In genomic region chr16:19540241-19540970, GRCh38 we compare ENCODE assay signal across 31 cellular contexts.
"Had no signal": no experiment of that assay in that cellular context is flagged by ENCODE, and none has a peak within 500 bp of the region (broad histone marks: within the 10 kb centered on the region; RNA-seq: fewer than 3 reads in every experiment).

No MANE protein-coding gene starts in this region.

- ATAC-seq: activated T-cell treated with anti-CD3 and anti-CD28 coated beads, Interleukin-2, amount 50 U/mL, for 4 hours; activated T-helper 17 cell treated with anti-CD3 and anti-CD28 coated beads, Interleukin-2, amount 50 U/mL, for 72 hours; gastroesophageal sphincter; heart right ventricle; WTC11 had no signal

- FAIRE-seq: astrocyte, bronchial epithelial cell, colon, endometrium, endothelial cell of umbilical vein had no signal

- H3K27ac ChIP-seq: brain microvascular endothelial cell, epithelial cell of prostate, esophagus squamous epithelium, gastroesophageal sphincter, heart right ventricle, hepatocyte had no signal

- H3K9me3 ChIP-seq: esophagus squamous epithelium, gastroesophageal sphincter, heart right ventricle had no signal

- H3K27me3 ChIP-seq: brain microvascular endothelial cell, esophagus squamous epithelium, gastroesophageal sphincter, heart right ventricle, hepatocyte had no signal

- H3K4me2 ChIP-seq: hepatocyte had no signal

- H3K4me3 ChIP-seq: esophagus squamous epithelium, gastroesophageal sphincter, heart right ventricle, hepatocyte had no signal

- DNase-seq: activated CD4-positive, alpha-beta memory T cell treated with anti-CD3 and anti-CD28 coated beads, Interleukin-2, amount 10 ng/mL, durations not matched to agents 7 days and 5 days; activated CD4-positive, alpha-beta T cell treated with anti-CD3 and anti-CD28 coated beads for 1 hour; activated CD4-positive, alpha-beta T cell treated with anti-CD3 and anti-CD28 coated beads for 4 hours; activated CD4-positive, alpha-beta T cell treated with anti-CD3 and anti-CD28 coated beads, Interleukin-2, amount 10 ng/mL, durations not matched to agents 7 days and 5 days; activated CD4-positive, alpha-beta T cell treated with anti-CD3 and anti-CD28 coated beads, Interleukin-2, amount 50 U/mL, for 4 hours; activated CD8-positive, alpha-beta memory T cell treated with anti-CD3 and anti-CD28 coated beads for 24 hours; activated effector memory CD4-positive, alpha-beta T cell treated with Interleukin-2 at 50 U/mL for 16 hours; activated gamma-delta T cell treated with Interleukin-2 at 50 U/mL for 16 hours; activated naive CD4-positive, alpha-beta T cell treated with anti-CD3 and anti-CD28 coated beads, Interleukin-2, amount 50 U/mL, for 16 hours; activated naive CD4-positive, alpha-beta T cell treated with Interleukin-2 at 50 U/mL for 16 hours; activated T-cell treated with anti-CD3 and anti-CD28 coated beads, Interleukin-2, amount 50 U/mL, for 4 hours; amniotic stem cell; anterior cingulate cortex; brain microvascular endothelial cell; cortex of kidney; dermis blood vessel endothelial cell; effector CD8-positive, alpha-beta T cell; esophagus squamous epithelium; foreskin melanocyte; heart right ventricle; T-helper 2 cell had no signal

- H2AFZ ChIP-seq: hepatocyte had no signal

- H3K4me1 ChIP-seq: esophagus squamous epithelium, gastroesophageal sphincter, heart right ventricle had no signal
